In genomic region chr10:62652114-62652513, GRCh38 we compare ENCODE assay signal across 19 cellular contexts.
DNase-seq lines count a peak whose midpoint lies in the region; ATAC-seq, FAIRE-seq and TF ChIP-seq lines count a peak whose summit lies in the region.
"Had no signal": no experiment of that assay in that cellular context is flagged by ENCODE, and none has a peak within 500 bp of the region (broad histone marks: within the 10 kb centered on the region; RNA-seq: fewer than 3 reads in every experiment).

No MANE protein-coding gene starts in this region.

- intact Hi-C loops in activated CD4-positive, alpha-beta memory T cell treated with anti-CD3 and anti-CD28 coated beads for 36 hours (cut with micrococcal nuclease), result no loop called here

- H3K36me3 ChIP-seq in MG63 (no peaks in the 10 kb centered on the region), bronchial epithelial cell (ENCODE audit: control insufficient read depth, insufficient read depth, low read length) (no peaks in the 10 kb centered on the region)

- peaks cover 41% of the 10 kb centered on the region for H3K4me1 Mint-ChIP-seq in activated CD4-positive, alpha-beta memory T cell treated with anti-CD3 and anti-CD28 coated beads for 36 hours (ENCODE audit: low read depth)
- H3K4me1 Mint-ChIP-seq in activated CD4-positive, alpha-beta memory T cell treated with anti-CD3 and anti-CD28 coated beads, Interleukin-2, amount 10 ng/mL, durations not matched to agents 7 days and 5 days, result peaks cover 16% of the 10 kb centered on the region
- peaks cover 15 to 17% of the 10 kb centered on the region in 2 donors for H3K4me1 Mint-ChIP-seq in immature natural killer cell
- H3K4me1 Mint-ChIP-seq: activated naive CD4-positive, alpha-beta T cell treated with anti-CD3 and anti-CD28 coated beads, Interleukin-2, amount 10 ng/mL, durations not matched to agents 7 days and 5 days had no signal

- no peak overlapping the region for H3K4me3 Mint-ChIP-seq in activated CD4-positive, alpha-beta memory T cell treated with anti-CD3 and anti-CD28 coated beads for 36 hours
- no peak overlapping the region for H3K4me3 Mint-ChIP-seq in activated CD4-positive, alpha-beta memory T cell treated with anti-CD3 and anti-CD28 coated beads, Interleukin-2, amount 10 ng/mL, durations not matched to agents 7 days and 5 days
- H3K4me3 Mint-ChIP-seq in immature natural killer cell, result no peak overlapping the region
- H3K4me3 Mint-ChIP-seq: activated naive CD4-positive, alpha-beta T cell treated with anti-CD3 and anti-CD28 coated beads, Interleukin-2, amount 10 ng/mL, durations not matched to agents 7 days and 5 days; type B pancreatic cell had no signal

- H3K27me3 Mint-ChIP-seq in activated CD4-positive, alpha-beta memory T cell treated with anti-CD3 and anti-CD28 coated beads for 36 hours, result no peaks in the 10 kb centered on the region
- H3K27me3 Mint-ChIP-seq in activated CD4-positive, alpha-beta memory T cell treated with anti-CD3 and anti-CD28 coated beads, Interleukin-2, amount 10 ng/mL, durations not matched to agents 7 days and 5 days, result no peaks in the 10 kb centered on the region
- peaks cover 0 to 6% (median 0%) of the 10 kb centered on the region in 3 donors for H3K27me3 Mint-ChIP-seq in immature natural killer cell (ENCODE audit: low read depth in 3 of 3)
- H3K27me3 Mint-ChIP-seq: type B pancreatic cell had no signal

- TF ChIP-seq CTCF in bronchial epithelial cell (IDR thresholded peaks at IDR 0.05; ENCODE audit: insufficient read depth, low read length, severe bottlenecking), result no peak

- H3K27ac Mint-ChIP-seq in activated CD4-positive, alpha-beta memory T cell treated with anti-CD3 and anti-CD28 coated beads for 36 hours, result no peak overlapping the region
- no peak overlapping the region for H3K27ac Mint-ChIP-seq in activated CD4-positive, alpha-beta memory T cell treated with anti-CD3 and anti-CD28 coated beads, Interleukin-2, amount 10 ng/mL, durations not matched to agents 7 days and 5 days
- H3K27ac Mint-ChIP-seq in immature natural killer cell, result no peak overlapping the region
- H3K27ac Mint-ChIP-seq: activated naive CD4-positive, alpha-beta T cell treated with anti-CD3 and anti-CD28 coated beads, Interleukin-2, amount 10 ng/mL, durations not matched to agents 7 days and 5 days; type B pancreatic cell had no signal

- H3K27ac ChIP-seq in substantia nigra (ENCODE audit: low read depth, low read length, poor library complexity, severe bottlenecking), result no peak overlapping the region
- H3K27ac ChIP-seq: A549 had no signal

- peak; percentile 25 for DNase-seq in activated CD4-positive, alpha-beta memory T cell treated with anti-CD3 and anti-CD28 coated beads for 36 hours
- DNase-seq in activated CD4-positive, alpha-beta memory T cell treated with anti-CD3 and anti-CD28 coated beads, Interleukin-2, amount 10 ng/mL, durations not matched to agents 7 days and 5 days, result no peak
- DNase-seq in MG63 (peak; percentile 55), bronchial epithelial cell (ENCODE audit: low read depth) (peak; percentile 19), substantia nigra (lab: John Stamatoyannopoulos, UW) (no peak), immature natural killer cell (no peak)
- peak; percentile 27 for DNase-seq in stimulated activated naive CD8-positive, alpha-beta T cell treated with anti-CD3 and anti-CD28 coated beads, Interleukin-15, Interleukin-2, amounts not matched to agents 100 U/mL and 50 U/mL, for 24 hours
- no peak for DNase-seq in activated CD4-positive, CD25-positive, alpha-beta regulatory T cell treated with anti-CD3 and anti-CD28 coated beads, Interleukin-2, amount 50 U/mL, for 72 hours
- DNase-seq: activated naive CD4-positive, alpha-beta T cell treated with anti-CD3 and anti-CD28 coated beads, Interleukin-2, amount 10 ng/mL, durations not matched to agents 7 days and 5 days; GDM1; hypothalamus; left colon; mucosa of descending colon; NCI-H1417; SHP77 treated with DMSO at 0.1 percent for 48 hours; T-helper 9 cell had no signal

- H3K9me3 ChIP-seq in MG63, result no peaks in the 10 kb centered on the region
- H3K9me3 ChIP-seq: A549, mucosa of descending colon had no signal

- POLR2A ChIA-PET in activated CD4-positive, alpha-beta memory T cell treated with anti-CD3 and anti-CD28 coated beads for 36 hours (lab: Charles Lee), result no interaction called here
- POLR2A ChIA-PET in activated CD4-positive, alpha-beta memory T cell treated with anti-CD3 and anti-CD28 coated beads, Interleukin-2, amount 10 ng/mL, durations not matched to agents 7 days and 5 days (lab: Charles Lee), result no interaction called here

- no peaks in the 10 kb centered on the region for H3K9me3 Mint-ChIP-seq in activated CD4-positive, alpha-beta memory T cell treated with anti-CD3 and anti-CD28 coated beads for 36 hours
- H3K9me3 Mint-ChIP-seq in activated CD4-positive, alpha-beta memory T cell treated with anti-CD3 and anti-CD28 coated beads, Interleukin-2, amount 10 ng/mL, durations not matched to agents 7 days and 5 days, result peaks cover 7% of the 10 kb centered on the region
- no peaks in the 10 kb centered on the region for H3K9me3 Mint-ChIP-seq in immature natural killer cell
- H3K9me3 Mint-ChIP-seq: activated naive CD4-positive, alpha-beta T cell treated with anti-CD3 and anti-CD28 coated beads, Interleukin-2, amount 10 ng/mL, durations not matched to agents 7 days and 5 days; type B pancreatic cell had no signal

- CTCF ChIA-PET in activated CD4-positive, alpha-beta memory T cell treated with anti-CD3 and anti-CD28 coated beads for 36 hours (lab: Charles Lee), result interaction anchor here (0.7 kb wide), 1 partner anchor 15 kb away, joined by 3 read pairs; no protein-coding TSS in a partner anchor
- CTCF ChIA-PET in activated CD4-positive, alpha-beta memory T cell treated with anti-CD3 and anti-CD28 coated beads, Interleukin-2, amount 10 ng/mL, durations not matched to agents 7 days and 5 days (lab: Charles Lee), result no interaction called here

- no peak for FAIRE-seq in bronchial epithelial cell (lab: Jason Lieb, UNC)
- FAIRE-seq: A549, K562 had no signal

- peak; percentile 66 for ATAC-seq in stimulated activated naive CD8-positive, alpha-beta T cell treated with anti-CD3 and anti-CD28 coated beads, Interleukin-15, Interleukin-2, amounts not matched to agents 100 U/mL and 50 U/mL, for 24 hours
- ATAC-seq: A549, K562, left colon, mucosa of descending colon had no signal

- H3K4me3 ChIP-seq in MG63 (no peak overlapping the region), bronchial epithelial cell (ENCODE audit: low read depth, low read length) (no peak overlapping the region)
- H3K4me3 ChIP-seq: A549, K562, mucosa of descending colon had no signal

- H3K27me3 ChIP-seq in MG63, result no peaks in the 10 kb centered on the region
- no peaks in the 10 kb centered on the region for H3K27me3 ChIP-seq in bronchial epithelial cell (ENCODE audit: control insufficient read depth, insufficient read depth, low read length)

- no peaks in the 10 kb centered on the region for H3K36me3 Mint-ChIP-seq in activated CD4-positive, alpha-beta memory T cell treated with anti-CD3 and anti-CD28 coated beads for 36 hours
- no peaks in the 10 kb centered on the region for H3K36me3 Mint-ChIP-seq in activated CD4-positive, alpha-beta memory T cell treated with anti-CD3 and anti-CD28 coated beads, Interleukin-2, amount 10 ng/mL, durations not matched to agents 7 days and 5 days (ENCODE audit: low read depth)
- H3K36me3 Mint-ChIP-seq in immature natural killer cell, result no peaks in the 10 kb centered on the region
- H3K36me3 Mint-ChIP-seq: activated naive CD4-positive, alpha-beta T cell treated with anti-CD3 and anti-CD28 coated beads, Interleukin-2, amount 10 ng/mL, durations not matched to agents 7 days and 5 days; type B pancreatic cell had no signal

Comparison
In these comparisons a context has a peak if more than half of its experiments do, and no peak if none do; other contexts are left out.
1. DNase-seq: peak in activated CD4-positive, alpha-beta memory T cell treated with anti-CD3 and anti-CD28 coated beads for 36 hours (single experiment), MG63 (single experiment), bronchial epithelial cell (single experiment) and stimulated activated naive CD8-positive, alpha-beta T cell treated with anti-CD3 and anti-CD28 coated beads, Interleukin-15, Interleukin-2, amounts not matched to agents 100 U/mL and 50 U/mL, for 24 hours (single experiment); none in activated CD4-positive, alpha-beta memory T cell treated with anti-CD3 and anti-CD28 coated beads, Interleukin-2, amount 10 ng/mL, durations not matched to agents 7 days and 5 days (single experiment), substantia nigra (0 of 49), immature natural killer cell (0 of 3) and activated CD4-positive, CD25-positive, alpha-beta regulatory T cell treated with anti-CD3 and anti-CD28 coated beads, Interleukin-2, amount 50 U/mL, for 72 hours (single experiment).